8 cellular contexts compared by ENCODE assay signal in the genomic region with DNA sequence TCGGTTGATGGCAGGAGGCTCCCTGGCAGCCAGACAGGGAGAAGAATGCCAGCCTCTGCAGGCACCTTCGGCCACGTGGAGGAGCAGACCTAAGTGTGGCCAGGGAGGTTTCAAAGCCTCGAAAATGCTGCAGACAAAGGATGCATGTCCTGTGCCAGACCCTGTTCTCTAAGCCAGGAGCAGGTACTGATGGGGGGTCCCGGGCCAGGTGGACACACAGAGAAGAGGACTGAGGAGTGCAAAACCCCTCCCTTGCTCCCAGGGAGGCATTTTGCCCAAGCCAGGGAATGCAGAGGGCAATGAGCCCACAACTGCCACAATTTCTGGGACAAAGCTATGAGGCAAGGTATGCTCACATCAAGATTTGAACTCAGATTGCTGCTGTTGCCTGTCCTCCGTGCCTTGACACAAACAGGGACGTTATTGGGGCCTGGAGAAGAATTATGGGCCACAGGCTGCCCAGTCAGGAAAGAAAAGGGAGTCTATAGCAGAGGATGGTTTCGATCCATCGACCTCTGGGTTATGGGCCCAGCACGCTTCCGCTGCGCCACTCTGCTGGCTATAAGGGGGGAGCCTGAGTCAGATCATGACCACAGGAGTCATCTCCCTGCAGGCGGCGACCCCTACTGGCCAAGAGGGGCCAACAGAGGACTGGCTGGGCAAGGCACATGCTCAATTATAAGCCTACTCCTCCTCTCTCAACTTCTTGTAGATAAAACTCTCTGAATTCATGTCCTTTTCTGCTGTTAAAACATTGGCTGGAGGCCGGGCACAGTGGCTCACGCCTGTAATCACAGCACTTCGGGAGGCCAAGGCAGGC.
A peak's percentile ranks its signal among the peaks of the same experiment; 100 is the strongest.
DNase-seq lines count a peak whose midpoint lies in the region; ATAC-seq and TF ChIP-seq lines count a peak whose summit lies in the region.

No MANE protein-coding gene starts in this region.

- peak; percentile 48 for ATAC-seq in HG03139 (IDR thresholded peaks at IDR 0.05; ENCODE audit: unreplicated experiment)

- peak; percentile 53 to 84 (median 57) for DNase-seq in NCI-H1417 (lab: John Stamatoyannopoulos, UW)
- DNase-seq in NCI-H1417 treated with DMSO at 0.1 percent for 48 hours (lab: John Stamatoyannopoulos, UW) = no peak
- DNase-seq in NCI-H345 treated with DMSO at 0.1 percent for 48 hours (lab: John Stamatoyannopoulos, UW; ENCODE audit: unreplicated experiment) = peak; percentile 49
- DNase-seq in activated CD4-positive, CD25-positive, alpha-beta regulatory T cell (lab: John Stamatoyannopoulos, UW) = peak; percentile 69 to 76 (median 75)
- DNase-seq in cardiac fibroblast (ENCODE audit: low read depth in 2 of 2) = peak; percentile 96
- peak; percentile 91 for DNase-seq in iris pigment epithelial cell (ENCODE audit: low read depth)
- peak; percentile 77 to 80 for DNase-seq in stimulated activated CD4-positive, alpha-beta T cell treated with anti-CD3 and anti-CD28 coated beads, Interleukin-15, amount 100 ng/mL, for 1 hour (ENCODE audit: low read depth in 1 of 2, low spot score in 1 of 2)

- H3K4me3 ChIP-seq in cardiac fibroblast (replicated peaks in 1 of 2; ENCODE audit: low read depth in 2 of 2, low read length in 2 of 2) = peak overlapping the region in 1 of 2 donors; percentile 18

- peak; percentile 96 for TF ChIP-seq CTCF in cardiac fibroblast (IDR thresholded peaks at IDR 0.05; ENCODE audit: low read depth, low read length)
